In genomic region chr4:184614509-184614908, GRCh38 we compare ENCODE assay signal across 37 cellular contexts. TPM values are rescaled to one million over a fixed set of nuclear protein-coding genes. Genes with fewer than 3 reads are reported as not detected.
DNase-seq lines count a peak whose midpoint lies in the region; ATAC-seq, FAIRE-seq and TF ChIP-seq lines count a peak whose summit lies in the region.
"Had no signal": no experiment of that assay in that cellular context is flagged by ENCODE, and none has a peak within 500 bp of the region (broad histone marks: within the 10 kb centered on the region; RNA-seq: fewer than 3 reads in every experiment).

No MANE protein-coding gene starts in this region.

- no peak overlapping the region for H3K4me2 ChIP-seq in HepG2 (ENCODE audit: low read depth, low read length)
- H3K4me2 ChIP-seq: A549; BLaER1; BLaER1 treated with 17β-estradiol and CSF1 and Interleukin-3, amounts not matched to agents 10 nM and 100 nM had no signal

- TF ChIP-seq POLR2A in HepG2 (IDR thresholded peaks at IDR 0.05; ENCODE audit: insufficient read depth in 1 of 2, low read depth in 2 of 2, low read length in 2 of 2) (no peak), right lobe of liver (IDR thresholded peaks at IDR 0.05) (no peak), heart left ventricle (IDR thresholded peaks at IDR 0.05) (no peak)

- no peaks in the 10 kb centered on the region for H3K36me3 ChIP-seq in HepG2 (replicated peaks in 1 of 2; ENCODE audit: control insufficient read depth in 1 of 2, insufficient read depth in 2 of 2, low read length in 2 of 2)
- H3K36me3 ChIP-seq in right lobe of liver: no peaks in the 10 kb centered on the region
- H3K36me3 ChIP-seq in HEK293 (ENCODE audit: control insufficient read depth in 2 of 2, insufficient read depth in 1 of 2, low read length in 2 of 2): no peaks in the 10 kb centered on the region
- H3K36me3 ChIP-seq in endodermal cell (ENCODE audit: control insufficient read depth, insufficient read depth, low read length): no peaks in the 10 kb centered on the region
- no peaks in the 10 kb centered on the region for H3K36me3 ChIP-seq in heart left ventricle
- H3K36me3 ChIP-seq: BE2C, BLaER1 had no signal

- H3K27ac ChIP-seq in HepG2 (ENCODE audit: extremely low read length, insufficient read depth, low read length) (no peak overlapping the region), right lobe of liver (no peak overlapping the region), HEK293 (ENCODE audit: extremely low read depth, low read depth, low read length) (no peak overlapping the region), endodermal cell (ENCODE audit: low read depth, low read length) (no peak overlapping the region), heart left ventricle (no peak overlapping the region)
- H3K27ac ChIP-seq: 22Rv1; A549; BLaER1; BLaER1 treated with 17β-estradiol and CSF1 and Interleukin-3, amounts not matched to agents 10 nM and 100 nM; C4-2B had no signal

- peak; percentile 24 for DNase-seq in activated CD8-positive, alpha-beta memory T cell treated with anti-CD3 and anti-CD28 coated beads for 24 hours
- no peak for DNase-seq in activated CD8-positive, alpha-beta memory T cell treated with anti-CD3 and anti-CD28 coated beads, Interleukin-2, amount 50 U/mL, for 4 hours
- DNase-seq in HepG2 (ENCODE audit: low spot score) (no peak), right lobe of liver (no peak), endodermal cell (no peak), heart left ventricle (no peak)
- DNase-seq in stimulated activated CD4-positive, alpha-beta T cell treated with anti-CD3 and anti-CD28 coated beads, Interleukin-4, amount 100 ng/mL, for 4 hours: no peak
- DNase-seq: 8988T; ACHN; AML-193; BE2C; C1 segment of cervical spinal cord; Caco-2; Calu3; CD4-positive, alpha-beta memory T cell; CD4-positive, alpha-beta T cell; CD4-positive, CD25-positive, alpha-beta regulatory T cell; CD8-positive, alpha-beta memory T cell; CD8-positive, alpha-beta T cell; COR-L47; DMS 273 treated with DMSO at 0.1 percent for 48 hours; DMS153; DMS53; DMS79; DMS79 treated with DMSO at 0.1 percent for 48 hours; DND-41; EL had no signal

- no peak overlapping the region for H2AFZ ChIP-seq in HepG2 (ENCODE audit: low read length)

- TF ChIP-seq EP300 in HepG2 (IDR thresholded peaks at IDR 0.05; ENCODE audit: low read depth in 2 of 2, low read length in 2 of 2) (no peak), HepG2 (CRISPR knock-in tag; IDR thresholded peaks at IDR 0.05; ENCODE audit: borderline replicate concordance) (no peak)

- 90% methylated on average over 3 of the region's 3 CpGs for WGBS in HepG2 (ENCODE audit: low lambda C conversion rate)
- WGBS in right lobe of liver (ENCODE audit: insufficient coverage, low coverage, low lambda C conversion rate, missing lambda C conversion rate): 90% methylated on average over 3 of the region's 3 CpGs
- 97% methylated on average over 3 of the region's 3 CpGs; no CpG with 5 or more reads in 1 of the 2 experiments for WGBS in endodermal cell (ENCODE audit: insufficient coverage in 1 of 2, insufficient read length in 1 of 2), 2 experiments
- WGBS in heart left ventricle, 4 donors: 94 to 98% (median 96%) methylated on average over 3 of the region's 3 CpGs

- H4K20me1 ChIP-seq in HepG2 (ENCODE audit: insufficient read depth, low read length): no peaks in the 10 kb centered on the region
- H4K20me1 ChIP-seq: BLaER1; BLaER1 treated with 17β-estradiol and CSF1 and Interleukin-3, amounts not matched to agents 10 nM and 100 nM had no signal

- H3K4me1 ChIP-seq in HepG2 (ENCODE audit: insufficient read depth, low read length) (peaks cover 50% of the 10 kb centered on the region), right lobe of liver (no peaks in the 10 kb centered on the region), HEK293 (ENCODE audit: control insufficient read depth, insufficient read depth, low read length) (no peaks in the 10 kb centered on the region; the same call in 1 of the 2 replicates), endodermal cell (ENCODE audit: control insufficient read depth, insufficient read depth, low read length) (no peaks in the 10 kb centered on the region), heart left ventricle (peaks cover 0 to 9% (median 0%) of the 10 kb centered on the region in 12 donors)
- H3K4me1 ChIP-seq: A549, BLaER1, Caco-2 had no signal

- no TSS peak for BruUV-seq in HepG2 (replicated peaks; lab: Mats Ljungman, UMichigan)

- H3K27ac Mint-ChIP-seq in endodermal cell: no peak overlapping the region
- H3K27ac Mint-ChIP-seq: B cell; CD4-positive, alpha-beta memory T cell; CD4-positive, alpha-beta T cell; CD4-positive, CD25-positive, alpha-beta regulatory T cell; CD8-positive, alpha-beta memory T cell; CD8-positive, alpha-beta T cell had no signal

- no peak for FAIRE-seq in HepG2 (lab: Jason Lieb, UNC)
- FAIRE-seq: A204.1, A549, D721Med had no signal

- H3K9me3 Mint-ChIP-seq in endodermal cell: peaks cover 53% of the 10 kb centered on the region

- H3K36me3 Mint-ChIP-seq in endodermal cell (ENCODE audit: low read depth): peaks cover 18% of the 10 kb centered on the region
- H3K36me3 Mint-ChIP-seq: CD14-positive monocyte; CD8-positive, alpha-beta T cell had no signal

- peaks cover 9% of the 10 kb centered on the region for H3K4me1 Mint-ChIP-seq in endodermal cell
- H3K4me1 Mint-ChIP-seq: CD4-positive, alpha-beta memory T cell; CD4-positive, CD25-positive, alpha-beta regulatory T cell; CD8-positive, alpha-beta memory T cell had no signal

- no peak for TF ChIP-seq CTCF in HepG2 (CRISPR knock-in tag; IDR thresholded peaks at IDR 0.05)
- TF ChIP-seq CTCF in right lobe of liver (IDR thresholded peaks at IDR 0.05): no peak
- no peak for TF ChIP-seq CTCF in HEK293 (tag by site-specific recombination; IDR thresholded peaks at IDR 0.05)
- TF ChIP-seq CTCF in endodermal cell (conservative IDR thresholded peaks at IDR 0.05): no peak
- TF ChIP-seq CTCF in heart left ventricle (IDR thresholded peaks at IDR 0.05): no peak

- H3K27me3 ChIP-seq in HepG2 (ENCODE audit: control insufficient read depth in 1 of 2, insufficient read depth in 2 of 2, low read length in 2 of 2) (no peaks in the 10 kb centered on the region), right lobe of liver (no peaks in the 10 kb centered on the region), endodermal cell (ENCODE audit: control insufficient read depth, insufficient read depth, low read length, poor library complexity, severe bottlenecking) (no peaks in the 10 kb centered on the region), heart left ventricle (no peaks in the 10 kb centered on the region)
- H3K27me3 ChIP-seq: BE2C; BLaER1; BLaER1 treated with 17β-estradiol and CSF1 and Interleukin-3, amounts not matched to agents 10 nM and 100 nM had no signal

- H3K4me3 ChIP-seq in HepG2 (replicated peaks in 1 of 3; ENCODE audit: insufficient read depth in 1 of 3, low read depth in 2 of 3, low read length in 3 of 3): no peak overlapping the region
- no peak overlapping the region for H3K4me3 ChIP-seq in right lobe of liver
- no peak overlapping the region for H3K4me3 ChIP-seq in HEK293 (ENCODE audit: low read depth, low read length)
- H3K4me3 ChIP-seq in endodermal cell (ENCODE audit: low read length): peak overlapping the region; percentile 69
- H3K4me3 ChIP-seq in heart left ventricle: no peak overlapping the region
- H3K4me3 ChIP-seq: A549; BLaER1; BLaER1 treated with 17β-estradiol and CSF1 and Interleukin-3, amounts not matched to agents 10 nM and 100 nM had no signal

- no peak for TF ChIP-seq RAD21 in HepG2 (CRISPR knock-in tag; IDR thresholded peaks at IDR 0.05)

- H3K79me2 ChIP-seq in HepG2 (ENCODE audit: insufficient read depth, low read length): no peaks in the 10 kb centered on the region

- in situ Hi-C loops in HepG2 (cut with HindIII; ENCODE audit: extremely low pct_ligation_motif_present, low pct_unique_long_range_greater_than_20kb): no loop called here

- H3K9ac ChIP-seq in HepG2 (ENCODE audit: insufficient read depth, low read depth, low read length) (no peak overlapping the region), endodermal cell (ENCODE audit: extremely low read depth, low read length, poor library complexity, severe bottlenecking) (no peak overlapping the region)
- H3K9ac ChIP-seq: BLaER1; BLaER1 treated with 17β-estradiol and CSF1 and Interleukin-3, amounts not matched to agents 10 nM and 100 nM had no signal

- intact Hi-C loops in HepG2 (cut with micrococcal nuclease; ENCODE audit: unreplicated experiment) (loop anchor here (5.0 kb wide), 1 partner anchor 67 kb away; no protein-coding TSS in a partner anchor), right lobe of liver (cut with DNase I) (no loop called here), heart left ventricle (cut with DNase I) (no loop called here)

- no peak overlapping the region for H3K4me3 Mint-ChIP-seq in endodermal cell
- H3K4me3 Mint-ChIP-seq: B cell; CD14-positive monocyte; CD4-positive, alpha-beta memory T cell; CD4-positive, alpha-beta T cell; CD4-positive, CD25-positive, alpha-beta regulatory T cell; CD8-positive, alpha-beta memory T cell; CD8-positive, alpha-beta T cell had no signal

- H3K27me3 Mint-ChIP-seq in endodermal cell (ENCODE audit: insufficient read depth): no peaks in the 10 kb centered on the region
- H3K27me3 Mint-ChIP-seq: B cell; CD4-positive, alpha-beta memory T cell; CD4-positive, alpha-beta T cell; CD4-positive, CD25-positive, alpha-beta regulatory T cell had no signal

- POLR2A ChIA-PET in HepG2 (lab: Yijun Ruan, JAX) (no interaction called here), HEK293 (lab: Yijun Ruan, JAX) (no interaction called here)

- ATAC-seq in HepG2 (no peak), right lobe of liver (no peak), heart left ventricle (no peak)
- ATAC-seq: A549; CD8-positive, alpha-beta T cell had no signal

- H3K9me3 ChIP-seq in HepG2 (ENCODE audit: low read length): peaks cover 18% of the 10 kb centered on the region
- H3K9me3 ChIP-seq in right lobe of liver: no peaks in the 10 kb centered on the region
- no peaks in the 10 kb centered on the region for H3K9me3 ChIP-seq in HEK293 (ENCODE audit: control insufficient read depth, insufficient read depth, low read depth, low read length)
- H3K9me3 ChIP-seq in endodermal cell (ENCODE audit: control insufficient read depth, low read length): peaks cover 43% of the 10 kb centered on the region
- peaks cover 0 to 14% (median 6%) of the 10 kb centered on the region in 12 donors for H3K9me3 ChIP-seq in heart left ventricle
- H3K9me3 ChIP-seq: A549, BE2C had no signal

- CTCF ChIA-PET in HepG2 (lab: Yijun Ruan, JAX; ENCODE audit: low intra/inter-chr PET ratio, low total read pairs): no interaction called here
- CTCF ChIA-PET in HEK293 (lab: Yijun Ruan, JAX): no interaction called here

RNA-seq across cellular contexts. Expression of gene CASP3, which starts 34.7 kb away (rescaled TPM):
- total RNA-seq in HepG2 (2016; rRNA removed; fragmentation: Illumina TruSeq; extraction: Trizol): 77.8 and 139 TPM in 2 replicates
- 6.9 and 8.3 TPM in 2 replicates for total RNA-seq in HepG2 (2016; cell fraction: cytosol; rRNA removed; fragmentation: Illumina TruSeq; extraction: Trizol; ENCODE audit: low read depth)
- 76.3 and 140 TPM in 2 replicates for total RNA-seq in HepG2 (2016; cell fraction: insoluble cytoplasmic fraction; rRNA removed; fragmentation: Illumina TruSeq; extraction: Trizol)
- 25.2 and 26.5 TPM in 2 replicates for total RNA-seq in HepG2 (2016; cell fraction: membrane; rRNA removed; fragmentation: Illumina TruSeq; extraction: Trizol)
- 38.4 and 42.0 TPM in 2 replicates for total RNA-seq in HepG2 (2016; cell fraction: nucleus; rRNA removed; fragmentation: Illumina TruSeq; extraction: Trizol)
- 19.9 and 26.0 TPM in 2 replicates for polyA plus RNA-seq in HepG2 (2011; rRNA removed)
- polyA plus RNA-seq in HepG2 (2011; cell fraction: cytosol; rRNA removed): 9.9 and 15.6 TPM in 2 replicates
- 4.4 and 6.4 TPM in 2 replicates for polyA plus RNA-seq in HepG2 (2011; cell fraction: nucleus; rRNA removed)
- polyA plus RNA-seq in HepG2 (2012): 22.6 and 26.2 TPM in 2 replicates
- 4.5 and 4.9 TPM in 2 replicates for polyA plus RNA-seq in HepG2 (2016; cell fraction: cytosol; fragmentation: Illumina TruSeq; extraction: Trizol; ENCODE audit: low read depth)
- 116 and 129 TPM in 2 replicates for polyA plus RNA-seq in HepG2 (2016; cell fraction: insoluble cytoplasmic fraction; fragmentation: Illumina TruSeq; extraction: Trizol; ENCODE audit: low read depth)
- polyA plus RNA-seq in HepG2 (2016; cell fraction: membrane; fragmentation: Illumina TruSeq; extraction: Trizol; ENCODE audit: low read depth): 13.7 and 15.0 TPM in 2 replicates
- 50.9 and 57.0 TPM in 2 replicates for polyA plus RNA-seq in HepG2 (2016; cell fraction: nucleus; fragmentation: Illumina TruSeq; extraction: Trizol; ENCODE audit: insufficient read depth, low read depth)
- 5.3 and 7.6 TPM in 2 replicates for polyA minus RNA-seq in HepG2 (2011; rRNA and poly(A)+ RNA removed; ENCODE audit: low replicate concordance)
- 9.8 and 11.5 TPM in 2 replicates for polyA minus RNA-seq in HepG2 (2011; cell fraction: cytosol; rRNA and poly(A)+ RNA removed)
- 13.1 and 13.6 TPM in 2 replicates for polyA minus RNA-seq in HepG2 (2011; cell fraction: nucleus; rRNA and poly(A)+ RNA removed)
- total RNA-seq in right lobe of liver: 10 to 100 TPM in 5 of 6 experiments, 1 to 10 TPM in 1; 9.6 to 19.6 (median 13.2) TPM
- 10 to 100 TPM; 49.8 to 62.9 TPM for total RNA-seq in endodermal cell
- 41.9 TPM for polyA plus RNA-seq in endodermal cell (2013, experiment 1 of 2)
- 40.7 TPM for polyA plus RNA-seq in endodermal cell (2013, experiment 2 of 2)
- total RNA-seq in heart left ventricle: 10 to 100 TPM in 7 of 9 donors, 1 to 10 TPM in 2; 7.3 to 32.0 (median 15.8) TPM
- polyA plus RNA-seq in heart left ventricle: 10 to 100 TPM in 1 of 2 donors, 1 to 10 TPM in 1; 7.8 to 20.4 TPM

RNA-seq across cellular contexts. Expression of gene PRIMPOL, which starts 35.0 kb away (rescaled TPM):
- 11.0 and 17.3 TPM in 2 replicates for total RNA-seq in HepG2 (2016; rRNA removed; fragmentation: Illumina TruSeq; extraction: Trizol)
- 9.6 and 10.1 TPM in 2 replicates for total RNA-seq in HepG2 (2016; cell fraction: cytosol; rRNA removed; fragmentation: Illumina TruSeq; extraction: Trizol; ENCODE audit: low read depth)
- 10.8 and 14.2 TPM in 2 replicates for total RNA-seq in HepG2 (2016; cell fraction: insoluble cytoplasmic fraction; rRNA removed; fragmentation: Illumina TruSeq; extraction: Trizol)
- 6.1 and 6.6 TPM in 2 replicates for total RNA-seq in HepG2 (2016; cell fraction: membrane; rRNA removed; fragmentation: Illumina TruSeq; extraction: Trizol)
- 7.1 and 11.9 TPM in 2 replicates for total RNA-seq in HepG2 (2016; cell fraction: nucleus; rRNA removed; fragmentation: Illumina TruSeq; extraction: Trizol)
- 4.4 and 7.3 TPM in 2 replicates for polyA plus RNA-seq in HepG2 (2011; rRNA removed)
- polyA plus RNA-seq in HepG2 (2011; cell fraction: cytosol; rRNA removed): 1.4 and 2.2 TPM in 2 replicates
- polyA plus RNA-seq in HepG2 (2011; cell fraction: nucleus; rRNA removed): 3.0 and 4.4 TPM in 2 replicates
- polyA plus RNA-seq in HepG2 (2012): 5.3 and 5.4 TPM in 2 replicates
- 0.87 and 1.7 TPM in 2 replicates for polyA plus RNA-seq in HepG2 (2016; cell fraction: cytosol; fragmentation: Illumina TruSeq; extraction: Trizol; ENCODE audit: low read depth)
- polyA plus RNA-seq in HepG2 (2016; cell fraction: insoluble cytoplasmic fraction; fragmentation: Illumina TruSeq; extraction: Trizol; ENCODE audit: low read depth): 9.6 and 12.3 TPM in 2 replicates
- polyA plus RNA-seq in HepG2 (2016; cell fraction: membrane; fragmentation: Illumina TruSeq; extraction: Trizol; ENCODE audit: low read depth): 2.6 and 3.3 TPM in 2 replicates
- polyA plus RNA-seq in HepG2 (2016; cell fraction: nucleus; fragmentation: Illumina TruSeq; extraction: Trizol; ENCODE audit: insufficient read depth, low read depth): 20.4 and 22.6 TPM in 2 replicates
- polyA minus RNA-seq in HepG2 (2011; rRNA and poly(A)+ RNA removed; ENCODE audit: low replicate concordance): 1.2 and 2.0 TPM in 2 replicates
- polyA minus RNA-seq in HepG2 (2011; cell fraction: cytosol; rRNA and poly(A)+ RNA removed): 1.1 and 2.1 TPM in 2 replicates
- 4.6 and 6.2 TPM in 2 replicates for polyA minus RNA-seq in HepG2 (2011; cell fraction: nucleus; rRNA and poly(A)+ RNA removed)
- total RNA-seq in right lobe of liver: 1 to 10 TPM; 4.0 to 8.7 (median 5.7) TPM
- 10 to 100 TPM; 10.1 to 12.0 TPM for total RNA-seq in endodermal cell
- polyA plus RNA-seq in endodermal cell (2013, experiment 1 of 2): 21.1 TPM
- polyA plus RNA-seq in endodermal cell (2013, experiment 2 of 2): 15.9 TPM
- total RNA-seq in heart left ventricle: 10 to 100 TPM in 7 of 9 donors, 1 to 10 TPM in 2; 5.4 to 12.4 (median 10.6) TPM
- polyA plus RNA-seq in heart left ventricle: 10 to 100 TPM in 1 of 2 donors, 1 to 10 TPM in 1; 5.2 to 24.8 TPM
